24 cellular contexts compared by ENCODE assay signal in genomic region chr11:79418241-79418640, GRCh38. TPM values are rescaled to one million over a fixed set of nuclear protein-coding genes. Genes with fewer than 3 reads are reported as not detected.
"Had no signal": no experiment of that assay in that cellular context is flagged by ENCODE, and none has a peak within 500 bp of the region (broad histone marks: within the 10 kb centered on the region; RNA-seq: fewer than 3 reads in every experiment).

No MANE protein-coding gene starts in this region.

- H3K4me3 Mint-ChIP-seq: activated CD8-positive, alpha-beta memory T cell treated with anti-CD3 and anti-CD28 coated beads, Interleukin-2, amount 10 ng/mL, durations not matched to agents 7 days and 5 days; activated naive CD4-positive, alpha-beta T cell treated with anti-CD3 and anti-CD28 coated beads, Interleukin-2, amount 50 U/mL, for 24 hours; activated T-cell treated with anti-CD3 and anti-CD28 coated beads, Interleukin-2, amount 50 U/mL, for 24 hours; activated T-helper 1 cell treated with anti-CD3 and anti-CD28 coated beads, Interleukin-12 subunit alpha, Interleukin-12 subunit beta, Interleukin-2, Interleukin-4 antibody, amounts not matched to agents 30 ng/mL and 10 ng/mL and 1 ng/mL, durations not matched to agents 14 hours and 24 hours and 36 hours; T-helper 1 cell treated with Interleukin-12 subunit alpha and Interleukin-12 subunit beta and Interleukin-4 antibody, amounts not matched to agents 30 μg/mL and 1 μg/mL, for 36 hours; WTC11 had no signal

- H3K4me1 Mint-ChIP-seq: activated CD8-positive, alpha-beta memory T cell treated with anti-CD3 and anti-CD28 coated beads, Interleukin-2, amount 10 ng/mL, durations not matched to agents 7 days and 5 days; activated naive CD4-positive, alpha-beta T cell treated with anti-CD3 and anti-CD28 coated beads, Interleukin-2, amount 50 U/mL, for 24 hours had no signal

- H3K4me3 ChIP-seq: body of pancreas, cardiac muscle cell, K562 had no signal

- H3K9me3 ChIP-seq: body of pancreas had no signal

- H3K27ac ChIP-seq: body of pancreas, cardiac muscle cell had no signal

- H3K36me3 Mint-ChIP-seq: activated CD8-positive, alpha-beta memory T cell treated with anti-CD3 and anti-CD28 coated beads, Interleukin-2, amount 10 ng/mL, durations not matched to agents 7 days and 5 days; activated naive CD4-positive, alpha-beta T cell treated with anti-CD3 and anti-CD28 coated beads, Interleukin-2, amount 50 U/mL, for 24 hours had no signal

- FAIRE-seq: K562 had no signal

- H3K27ac Mint-ChIP-seq: activated CD8-positive, alpha-beta memory T cell treated with anti-CD3 and anti-CD28 coated beads, Interleukin-2, amount 10 ng/mL, durations not matched to agents 7 days and 5 days; activated naive CD4-positive, alpha-beta T cell treated with anti-CD3 and anti-CD28 coated beads, Interleukin-2, amount 50 U/mL, for 24 hours; activated T-cell treated with anti-CD3 and anti-CD28 coated beads, Interleukin-2, amount 50 U/mL, for 24 hours; activated T-helper 1 cell treated with anti-CD3 and anti-CD28 coated beads, Interleukin-12 subunit alpha, Interleukin-12 subunit beta, Interleukin-2, Interleukin-4 antibody, amounts not matched to agents 30 ng/mL and 10 ng/mL and 1 ng/mL, durations not matched to agents 14 hours and 24 hours and 36 hours; T-helper 1 cell treated with Interleukin-12 subunit alpha and Interleukin-12 subunit beta and Interleukin-4 antibody, amounts not matched to agents 30 μg/mL and 1 μg/mL, for 36 hours; WTC11 had no signal

- H3K36me3 ChIP-seq: cardiac muscle cell had no signal

- H3K27me3 ChIP-seq: body of pancreas, cardiac muscle cell had no signal

- ATAC-seq: activated CD8-positive, alpha-beta memory T cell treated with anti-CD3 and anti-CD28 coated beads, Interleukin-2, amount 10 ng/mL, durations not matched to agents 7 days and 5 days; body of pancreas; K562; WTC11 had no signal

- H3K9me3 Mint-ChIP-seq: activated naive CD4-positive, alpha-beta T cell treated with anti-CD3 and anti-CD28 coated beads, Interleukin-2, amount 50 U/mL, for 24 hours; activated T-helper 1 cell treated with anti-CD3 and anti-CD28 coated beads, Interleukin-12 subunit alpha, Interleukin-12 subunit beta, Interleukin-2, Interleukin-4 antibody, amounts not matched to agents 30 ng/mL and 10 ng/mL and 1 ng/mL, durations not matched to agents 14 hours and 24 hours and 36 hours; T-helper 1 cell treated with Interleukin-12 subunit alpha and Interleukin-12 subunit beta and Interleukin-4 antibody, amounts not matched to agents 30 μg/mL and 1 μg/mL, for 36 hours had no signal

- H3K27me3 Mint-ChIP-seq: activated CD8-positive, alpha-beta memory T cell treated with anti-CD3 and anti-CD28 coated beads, Interleukin-2, amount 10 ng/mL, durations not matched to agents 7 days and 5 days had no signal

- DNase-seq: activated CD4-positive, alpha-beta T cell treated with anti-CD3 and anti-CD28 coated beads for 48 hours; activated CD4-positive, alpha-beta T cell treated with anti-CD3 and anti-CD28 coated beads, Interleukin-2, amount 50 U/mL, for 48 hours; activated CD4-positive, CD25-positive, alpha-beta regulatory T cell treated with anti-CD3 and anti-CD28 coated beads, Interleukin-2, amount 50 U/mL, for 72 hours; activated CD8-positive, alpha-beta memory T cell treated with anti-CD3 and anti-CD28 coated beads, Interleukin-2, amount 10 ng/mL, durations not matched to agents 7 days and 5 days; activated effector memory CD4-positive, alpha-beta T cell treated with Interleukin-2 at 50 U/mL for 16 hours; activated naive CD4-positive, alpha-beta T cell; activated T-cell treated with anti-CD3 and anti-CD28 coated beads, Interleukin-2, amount 50 U/mL, for 24 hours; aorta; body of pancreas; Karpas-422; NCI-H1048; NCI-H146; NCI-H187 treated with DMSO at 0.1 percent for 48 hours; NCI-H2081 treated with DMSO at 0.1 percent for 48 hours; NCI-H446; NCI-H524; RPMI8226; SHP77 treated with DMSO at 0.1 percent for 48 hours had no signal

RNA-seq across cellular contexts. Expression of gene TENM4, which starts 22.6 kb away (rescaled TPM):
- total RNA-seq: activated CD8-positive, alpha-beta memory T cell treated with anti-CD3 and anti-CD28 coated beads, Interleukin-2, amount 10 ng/mL, durations not matched to agents 7 days and 5 days had no signal
- polyA plus RNA-seq: K562 had no signal
